In the genomic region with DNA sequence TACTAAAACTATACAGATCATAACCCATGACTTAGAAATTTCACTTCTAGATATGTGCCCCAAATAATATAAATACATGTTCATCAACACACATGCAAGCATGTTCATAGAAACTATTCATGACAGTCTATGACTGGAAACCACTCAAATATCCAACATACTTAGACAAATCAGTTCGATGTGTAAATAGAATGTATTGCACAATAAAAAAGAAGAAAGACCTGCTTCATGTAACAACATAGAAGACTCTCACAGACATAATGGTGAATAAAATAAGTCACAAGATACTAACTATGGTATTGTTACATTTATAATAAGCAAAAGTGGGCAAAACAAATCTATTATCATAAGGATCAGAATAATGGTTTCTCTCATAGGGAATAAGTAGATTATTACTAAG, we compare ENCODE assay signal across 25 cellular contexts.
"Had no signal": no experiment of that assay in that cellular context is flagged by ENCODE, and none has a peak within 500 bp of the region (broad histone marks: within the 10 kb centered on the region; RNA-seq: fewer than 3 reads in every experiment).

No MANE protein-coding gene starts in this region.

- ATAC-seq: effector memory CD8-positive, alpha-beta T cell; esophagus mucosa; gastrocnemius medialis; heart right ventricle; left cardiac atrium; left lung; left ventricle myocardium superior; mucosa of descending colon had no signal

- H3K36me3 ChIP-seq: colonic mucosa, esophagus squamous epithelium, gastrocnemius medialis, heart right ventricle, left lung had no signal

- H3K27ac ChIP-seq: colonic mucosa, epithelial cell of prostate, esophagus squamous epithelium, heart right ventricle, left lung had no signal

- DNase-seq: colonic mucosa; cortex of kidney; effector CD8-positive, alpha-beta T cell; effector memory CD8-positive, alpha-beta T cell; endodermal cell; erythroblast; esophagus squamous epithelium; foreskin melanocyte; gastrocnemius medialis; glutamatergic neuron; head of caudate nucleus; heart right ventricle; hippocampal formation; left cardiac atrium; left lung; left ventricle myocardium superior; mesenchymal stem cell; mucosa of descending colon; naive B cell had no signal

- H3K9me3 ChIP-seq: colonic mucosa had no signal

- FAIRE-seq: endometrium, islet of Langerhans, keratinocyte had no signal

- H3K4me3 ChIP-seq: colonic mucosa, esophagus squamous epithelium, gastrocnemius medialis, heart right ventricle, left lung, lung, mucosa of descending colon had no signal

- H3K27me3 ChIP-seq: colonic mucosa, esophagus squamous epithelium, gastrocnemius medialis, heart right ventricle, left lung had no signal

- H3K4me1 ChIP-seq: colonic mucosa, esophagus squamous epithelium, gastrocnemius medialis, heart right ventricle, left lung had no signal
